ENCODE assay signal across 1 cellular context in genomic region chr2:96591054-96591453, GRCh38.
A peak's percentile ranks its signal among the peaks of the same experiment; 100 is the strongest.
TF ChIP-seq lines count a peak whose summit lies in the region.

No MANE protein-coding gene starts in this region.

TF ChIP-seq in K562, 482 proteins besides CTCF, POLR2A, EP300 and RAD21:
- no peak for TF ChIP-seq ZNF586 (CRISPR knock-in tag; conservative IDR thresholded peaks at IDR 0.05)
- no peak for TF ChIP-seq CBX2 (IDR thresholded peaks at IDR 0.05; ENCODE audit: insufficient read depth, low read length, poor library complexity, severe bottlenecking)
- TF ChIP-seq BMI1 (IDR thresholded peaks at IDR 0.05; ENCODE audit: low read length), result no peak
- no peak for TF ChIP-seq ZNF395 (CRISPR knock-in tag; IDR thresholded peaks at IDR 0.05)
- no peak for TF ChIP-seq MCM2 (IDR thresholded peaks at IDR 0.05; ENCODE audit: low read depth)
- no peak for TF ChIP-seq HDAC6 (IDR thresholded peaks at IDR 0.05; ENCODE audit: low read depth, low read length)
- 0 out of 2 replicates have a peak, but pooled peaks have one; percentile 19 for TF ChIP-seq ZNF316 (IDR thresholded peaks at IDR 0.05)
